24 cellular contexts compared by ENCODE assay signal in the genomic region with DNA sequence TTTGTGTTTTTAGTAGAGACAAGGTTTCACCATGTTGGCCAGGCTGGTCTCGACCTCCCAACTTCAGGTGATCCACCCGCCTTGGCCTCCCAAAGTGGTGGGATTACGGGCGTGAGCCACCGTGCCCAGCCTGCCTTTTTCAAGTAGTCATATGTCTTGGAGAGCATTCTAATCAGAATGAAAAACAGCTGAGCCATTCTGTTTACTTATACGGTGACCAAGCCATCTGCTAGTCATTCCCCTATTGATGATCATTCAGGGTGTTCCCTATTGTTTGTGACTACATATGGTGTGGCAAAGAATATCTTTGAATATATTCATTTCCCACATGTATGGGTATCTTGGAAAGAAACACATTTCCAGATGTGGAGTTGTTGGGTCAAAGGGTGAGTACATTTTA. TPM values are rescaled to one million over a fixed set of nuclear protein-coding genes. Genes with fewer than 3 reads are reported as not detected.
A peak's percentile ranks its signal among the peaks of the same experiment; 100 is the strongest.
DNase-seq lines count a peak whose midpoint lies in the region; ATAC-seq and TF ChIP-seq lines count a peak whose summit lies in the region.
"Had no signal": no experiment of that assay in that cellular context is flagged by ENCODE, and none has a peak within 500 bp of the region (broad histone marks: within the 10 kb centered on the region; RNA-seq: fewer than 3 reads in every experiment).

No MANE protein-coding gene starts in this region.

- peak overlapping the region; percentile 13 for H3K4me2 ChIP-seq in fibroblast of lung (ENCODE audit: extremely low read depth, insufficient read depth, low read length)

- DNase-seq in AG20443 (ENCODE audit: low spot score) (peak; percentile 73), EH (ENCODE audit: low read depth) (peak; percentile 54), NCI-H69 (lab: John Stamatoyannopoulos, UW) (peak; percentile 42), fibroblast of lung (ENCODE audit: low read depth in 2 of 2) (peak in 1 of 2 donors; percentile 43), NOMO-1 (lab: John Stamatoyannopoulos, UW; ENCODE audit: unreplicated experiment in 2 of 2) (no peak)
- DNase-seq: activated CD4-positive, alpha-beta T cell treated with anti-CD3 and anti-CD28 coated beads, Interleukin-2, amount 50 U/mL, for 1 hour; AML-193; KG1; mucosa of descending colon; MV-4-11; NCI-H1930; NCI-H526 treated with DMSO at 0.1 percent for 48 hours; OCI-M1; stimulated activated CD4-positive, alpha-beta T cell treated with anti-CD3 and anti-CD28 coated beads, Interleukin-4, amount 100 ng/mL, for 1 hour; stimulated activated naive CD8-positive, alpha-beta T cell treated with anti-CD3 and anti-CD28 coated beads, Interleukin-15, amount 100 ng/mL, for 72 hours; WERI-Rb-1 had no signal

- peak overlapping the region; percentile 27 for H3K27ac ChIP-seq in fibroblast of lung (ENCODE audit: insufficient read depth, low read length)
- H3K27ac ChIP-seq: SJSA1, tibial nerve, WERI-Rb-1 had no signal

- H4K20me1 ChIP-seq in fibroblast of lung (ENCODE audit: control insufficient read depth, extremely low read depth, insufficient read depth, low read length) = no peaks in the 10 kb centered on the region

- H2AFZ ChIP-seq in fibroblast of lung (ENCODE audit: low read length) = no peak overlapping the region

- no peaks in the 10 kb centered on the region for H3K36me3 ChIP-seq in fibroblast of lung (ENCODE audit: control insufficient read depth, insufficient read depth, low read length)
- H3K36me3 ChIP-seq: SJSA1, WERI-Rb-1 had no signal

- no peak overlapping the region for H3K4me3 ChIP-seq in fibroblast of lung (replicated peaks in 1 of 4; ENCODE audit: control extremely low read depth in 1 of 4, insufficient read depth in 1 of 4, low read depth in 3 of 4, low read length in 4 of 4)
- H3K4me3 ChIP-seq: mucosa of descending colon, SJSA1, tibial nerve had no signal

- no peak overlapping the region for H3K9ac ChIP-seq in fibroblast of lung (ENCODE audit: insufficient read depth, low read length)

- no peaks in the 10 kb centered on the region for H3K27me3 ChIP-seq in fibroblast of lung (ENCODE audit: control insufficient read depth, insufficient read depth, low read length)
- H3K27me3 ChIP-seq: SJSA1, tibial nerve had no signal

- no peaks in the 10 kb centered on the region for H3K9me3 ChIP-seq in fibroblast of lung (ENCODE audit: control insufficient read depth, insufficient read depth, low read depth, low read length)
- H3K9me3 ChIP-seq: mucosa of descending colon, SJSA1, tibial nerve had no signal

- ATAC-seq in HG02642 (IDR thresholded peaks at IDR 0.05; ENCODE audit: poor library complexity, unreplicated experiment) = no peak
- ATAC-seq in GM19397 (IDR thresholded peaks at IDR 0.05; ENCODE audit: unreplicated experiment) = no peak
- ATAC-seq: activated T-helper 17 cell treated with anti-CD3 and anti-CD28 coated beads, Interleukin-2, amount 50 U/mL, for 72 hours; mucosa of descending colon; stimulated activated naive CD8-positive, alpha-beta T cell treated with anti-CD3 and anti-CD28 coated beads, Interleukin-15, amount 100 ng/mL, for 72 hours had no signal

- peaks cover 2% of the 10 kb centered on the region for H3K4me1 ChIP-seq in fibroblast of lung (ENCODE audit: control insufficient read depth, extremely low read depth, insufficient read depth, low read length)
- H3K4me1 ChIP-seq: SJSA1, tibial nerve had no signal

- no peaks in the 10 kb centered on the region for H3K79me2 ChIP-seq in fibroblast of lung (ENCODE audit: control insufficient read depth, insufficient read depth, low read length)

- TF ChIP-seq CTCF in fibroblast of lung (conservative IDR thresholded peaks at IDR 0.05 in 1 of 2, IDR thresholded peaks at IDR 0.05 in 1 of 2; ENCODE audit: low read depth in 1 of 2, low read length in 2 of 2) = no peak

RNA-seq across cellular contexts. Expression of a gene that starts 17.2 kb away (rescaled TPM):
- total RNA-seq in fibroblast of lung = 2.6 and 3.8 TPM in 2 replicates
- polyA plus RNA-seq in fibroblast of lung = 5.2 and 5.6 TPM in 2 replicates
- 8.5 and 8.7 TPM in 2 replicates for polyA plus RNA-seq in fibroblast of lung (2012)
- polyA minus RNA-seq in fibroblast of lung (ENCODE audit: low replicate concordance) = 22.3 and 31.5 TPM in 2 replicates

RNA-seq across cellular contexts. Expression of a gene that starts 17.7 kb away (rescaled TPM):
- 15.9 and 20.0 TPM in 2 replicates for total RNA-seq in fibroblast of lung
- 4.5 and 9.3 TPM in 2 replicates for polyA plus RNA-seq in fibroblast of lung
- 8.0 and 12.9 TPM in 2 replicates for polyA plus RNA-seq in fibroblast of lung (2012)
- polyA minus RNA-seq in fibroblast of lung (ENCODE audit: low replicate concordance) = 3.1 and 4.3 TPM in 2 replicates

RNA-seq across cellular contexts. Expression of a gene that starts 35.0 kb away (rescaled TPM):
- 0.17 and 0.26 TPM in 2 replicates for total RNA-seq in fibroblast of lung
- polyA plus RNA-seq in fibroblast of lung = 0.01 TPM in 1 of 2 replicates, not detected in the other
- polyA plus RNA-seq in fibroblast of lung (2012) = 0.02 and 0.05 TPM in 2 replicates
- polyA minus RNA-seq in fibroblast of lung (ENCODE audit: low replicate concordance) = 0.39 TPM in 1 of 2 replicates, not detected in the other
- total RNA-seq: liver, mucosa of descending colon, SJSA1 had no signal
- polyA plus RNA-seq: liver had no signal

RNA-seq across cellular contexts. Expression of a gene that starts 49.4 kb away (rescaled TPM):
- under 0.01 TPM in 1 of 2 replicates, not detected in the other for total RNA-seq in fibroblast of lung
- polyA plus RNA-seq in fibroblast of lung = not detected in 2 replicates
- polyA plus RNA-seq in fibroblast of lung (2012) = not detected in 2 replicates
- polyA minus RNA-seq in fibroblast of lung (ENCODE audit: low replicate concordance) = 0.26 TPM in 1 of 2 replicates, not detected in the other
- total RNA-seq: activated T-helper 17 cell treated with anti-CD3 and anti-CD28 coated beads, Interleukin-2, amount 50 U/mL, for 72 hours; fibroblast of villous mesenchyme; T-helper 2 cell treated with Interferon-gamma antibody and Interleukin-4, amounts not matched to agents 100 ng/mL and 5 ng/mL, for 36 hours had no signal

RNA-seq across cellular contexts. Expression of a gene that starts 55.3 kb away (rescaled TPM):
- total RNA-seq in fibroblast of lung = 7.4 and 8.9 TPM in 2 replicates
- polyA plus RNA-seq in fibroblast of lung = 14.1 and 19.5 TPM in 2 replicates
- 20.0 and 22.7 TPM in 2 replicates for polyA plus RNA-seq in fibroblast of lung (2012)
- 37.0 and 55.6 TPM in 2 replicates for polyA minus RNA-seq in fibroblast of lung (ENCODE audit: low replicate concordance)

Comparison
In these comparisons a context has a peak if more than half of its experiments do, and no peak if none do; other contexts are left out.
1. DNase-seq: peak in AG20443 (single experiment), EH (single experiment) and NCI-H69 (single experiment); none in NOMO-1 (0 of 2).